Comparison of ENCODE assay signal across 8 cellular contexts in the genomic region with DNA sequence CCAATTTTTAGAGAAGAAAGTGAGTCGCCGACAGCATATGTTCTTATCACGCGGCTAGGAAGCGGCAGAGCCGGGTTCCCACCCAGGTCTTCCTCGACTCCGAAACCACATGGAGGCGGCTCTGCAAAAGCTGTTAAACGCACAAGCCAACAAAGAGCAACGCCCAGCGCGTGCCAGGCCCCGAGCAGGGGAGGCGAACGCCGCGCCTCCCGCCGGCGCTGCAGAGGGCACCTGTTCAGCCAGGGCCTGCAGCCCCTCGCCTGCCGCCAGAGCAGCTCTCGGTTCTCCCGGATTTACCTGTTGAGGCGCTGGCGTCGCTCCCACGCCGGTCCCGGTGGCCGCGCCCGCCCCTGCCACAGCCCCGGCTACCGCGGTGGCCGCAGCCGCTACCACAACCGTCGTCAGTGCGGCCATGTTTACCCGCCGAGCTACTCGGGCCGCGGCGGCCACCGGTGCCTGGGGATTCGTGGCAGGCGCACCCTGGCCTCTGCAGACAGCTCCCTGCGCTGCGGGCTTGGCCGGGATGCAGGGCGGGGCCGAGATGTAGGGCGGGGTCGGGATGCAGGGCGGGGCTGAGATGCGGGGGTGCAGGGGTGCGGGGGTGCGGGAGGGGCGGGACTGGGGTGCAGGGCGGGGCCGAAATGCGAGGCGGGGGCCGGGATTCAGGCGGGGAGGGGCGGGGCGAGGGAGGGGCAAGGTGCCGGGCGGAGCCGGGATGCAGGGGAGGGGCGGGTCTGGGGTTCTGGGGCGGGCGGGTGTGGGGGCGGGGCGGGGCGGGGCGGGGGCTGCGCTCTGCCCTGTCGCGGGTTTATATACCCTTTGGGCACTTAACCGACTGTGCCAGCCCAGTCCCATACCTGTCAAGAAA. TPM values are rescaled to one million over a fixed set of nuclear protein-coding genes. Genes with fewer than 3 reads are reported as not detected.
A peak's percentile ranks its signal among the peaks of the same experiment; 100 is the strongest.
DNase-seq lines count a peak whose midpoint lies in the region; ATAC-seq and TF ChIP-seq lines count a peak whose summit lies in the region.

Gene CCDC112 (minus strand): TSS at position 525 of the 868 bp plus-strand sequence. CDS start 111 bp downstream, at position 414.

- no peak within 1 kb of the TSS for H2BK20ac ChIP-seq in H9 (ENCODE audit: low read depth, low read length, poor library complexity, severe bottlenecking)

- H3K4me2 ChIP-seq in H9 (ENCODE audit: insufficient read depth, insufficient read length, low read length) (peak within 1 kb of the TSS; percentile 99), Loucy (ENCODE audit: low read depth, low read length, poor library complexity, severe bottlenecking) (peak within 1 kb of the TSS; percentile 64), SU-DHL-6 (ENCODE audit: low read depth, low read length, poor library complexity, severe bottlenecking) (peak within 1 kb of the TSS; percentile 92)

- H3K36me3 Mint-ChIP-seq in H9 (ENCODE audit: insufficient read depth in 1 of 3, low read depth in 3 of 3) = peaks cover 3 to 19% (median 18%) of the 10 kb centered on the region in 3 experiments
- H3K36me3 Mint-ChIP-seq in activated naive CD8-positive, alpha-beta T cell treated with anti-CD3 and anti-CD28 coated beads, Interleukin-2, amount 50 U/mL, for 24 hours (ENCODE audit: low read depth) = peaks cover 6% of the 10 kb centered on the region

- H3K79me2 ChIP-seq in H9 (ENCODE audit: insufficient read depth, low read length) (peaks cover 11% of the 10 kb centered on the region; the same call in 1 of the 2 replicates), Loucy (ENCODE audit: insufficient read depth, low read length) (peaks cover 9% of the 10 kb centered on the region; the same call in 1 of the 2 replicates), SU-DHL-6 (ENCODE audit: insufficient read depth, low read length) (no peaks in the 10 kb centered on the region)

- H3K4me1 ChIP-seq in H9 (ENCODE audit: insufficient read depth, low read length) = no peaks in the 10 kb centered on the region; the same call in 1 of the 2 replicates
- peaks cover 7% of the 10 kb centered on the region for H3K4me1 ChIP-seq in Loucy (ENCODE audit: insufficient read depth, low read length, poor library complexity, severe bottlenecking)
- peaks cover 21% of the 10 kb centered on the region for H3K4me1 ChIP-seq in left ventricle myocardium inferior
- H3K4me1 ChIP-seq in prostate gland (replicated peaks) = no peaks in the 10 kb centered on the region

- H4K8ac ChIP-seq in H9 (replicated peaks; ENCODE audit: insufficient read length, low read depth, low read length) = no peak within 1 kb of the TSS

- no peak within 1 kb of the TSS for H2BK12ac ChIP-seq in H9 (ENCODE audit: insufficient read length, low read depth, low read length)

- H3K4ac ChIP-seq in H9 (ENCODE audit: low read depth, low read length) = no peak within 1 kb of the TSS; the same call in 1 of the 2 replicates

- H3K4me3 ChIP-seq in GM06990 (replicated peaks; ENCODE audit: low read depth, low read length) (peak within 1 kb of the TSS; percentile 78), Loucy (ENCODE audit: low read length, poor library complexity, severe bottlenecking) (peak within 1 kb of the TSS; percentile 76), SU-DHL-6 (ENCODE audit: insufficient read depth, low read length, poor library complexity, severe bottlenecking) (peak within 1 kb of the TSS; percentile 60), left ventricle myocardium inferior (peak within 1 kb of the TSS; percentile 95), prostate gland (peak within 1 kb of the TSS; percentile 87)

- peaks cover 2 to 5% of the 10 kb centered on the region in 2 experiments; a peak in 3 of 5 replicates for H3K9me3 Mint-ChIP-seq in H9
- peaks cover 18% of the 10 kb centered on the region for H3K9me3 Mint-ChIP-seq in activated naive CD8-positive, alpha-beta T cell treated with anti-CD3 and anti-CD28 coated beads, Interleukin-2, amount 50 U/mL, for 24 hours

- no peak within 1 kb of the TSS for H2BK5ac ChIP-seq in H9 (ENCODE audit: insufficient read length, low read length)

- H4K91ac ChIP-seq in H9 (ENCODE audit: insufficient read length, low read depth, low read length) = no peak within 1 kb of the TSS

- H3K9me3 ChIP-seq in H9 (ENCODE audit: control insufficient read depth, low read depth, low read length) (no peaks in the 10 kb centered on the region), Loucy (ENCODE audit: insufficient read depth, low read depth, low read length) (no peaks in the 10 kb centered on the region), SU-DHL-6 (ENCODE audit: insufficient read depth, low read length) (no peaks in the 10 kb centered on the region), left ventricle myocardium inferior (replicated peaks) (peaks cover 15% of the 10 kb centered on the region), prostate gland (no peaks in the 10 kb centered on the region)

- no peak within 1 kb of the TSS; the same call in 1 of the 2 replicates for H2BK15ac ChIP-seq in H9 (ENCODE audit: low read depth, low read length)

- H4K20me1 ChIP-seq in H9 (ENCODE audit: control insufficient read depth, insufficient read depth, insufficient read length) (no peaks in the 10 kb centered on the region), Loucy (ENCODE audit: insufficient read depth, low read length, poor library complexity, severe bottlenecking) (no peaks in the 10 kb centered on the region), SU-DHL-6 (ENCODE audit: low read depth, low read length) (no peaks in the 10 kb centered on the region)

- H3K18ac ChIP-seq in H9 (ENCODE audit: insufficient read length, low read depth, low read length) = peak within 1 kb of the TSS; percentile 92

- no peak within 1 kb of the TSS for H3K27ac ChIP-seq in H9 (ENCODE audit: insufficient read length, low read depth, low read length)
- H3K27ac ChIP-seq in SU-DHL-6 (ENCODE audit: low read depth, low read length) = no peak within 1 kb of the TSS
- peak within 1 kb of the TSS; percentile 81 for H3K27ac ChIP-seq in left ventricle myocardium inferior (replicated peaks)
- peak within 1 kb of the TSS; percentile 62 to 76 for H3K27ac ChIP-seq in prostate gland

- H3K23me2 ChIP-seq in H9 (ENCODE audit: insufficient read length, low read depth, low read length, poor library complexity, severe bottlenecking) = peaks cover 10% of the 10 kb centered on the region

- intact Hi-C loops in left ventricle myocardium inferior (cut with micrococcal nuclease) (no loop called here), prostate gland (cut with DNase I) (no loop called here)

- H3K79me1 ChIP-seq in H9 (ENCODE audit: insufficient read depth, low read depth, low read length, poor library complexity, severe bottlenecking) = no peaks in the 10 kb centered on the region

- no peak within 1 kb of the TSS for H3K56ac ChIP-seq in H9 (ENCODE audit: insufficient read length, low read depth, low read length)

- ATAC-seq in activated naive CD8-positive, alpha-beta T cell treated with anti-CD3 and anti-CD28 coated beads, Interleukin-2, amount 50 U/mL, for 24 hours = peak; percentile 85

- H3K9ac ChIP-seq in H9 (ENCODE audit: extremely low read depth, insufficient read length, low read length) (peak within 1 kb of the TSS; percentile 95), Loucy (ENCODE audit: low read depth, low read length, poor library complexity, severe bottlenecking) (peak within 1 kb of the TSS; percentile 78), SU-DHL-6 (ENCODE audit: low read length) (peak within 1 kb of the TSS; percentile 48)

- peak within 1 kb of the TSS; percentile 96 to 100 for H3K4me3 Mint-ChIP-seq in H9
- peak within 1 kb of the TSS; percentile 83 for H3K4me3 Mint-ChIP-seq in activated naive CD8-positive, alpha-beta T cell treated with anti-CD3 and anti-CD28 coated beads, Interleukin-2, amount 50 U/mL, for 24 hours

- H3K14ac ChIP-seq in H9 (ENCODE audit: insufficient read depth, low read length) = peak within 1 kb of the TSS; percentile 98

- H3F3A ChIP-seq in Loucy (ENCODE audit: low read depth) (no peaks in the 10 kb centered on the region), SU-DHL-6 (ENCODE audit: insufficient read depth) (no peaks in the 10 kb centered on the region)

- no peak within 1 kb of the TSS for H3K23ac ChIP-seq in H9 (ENCODE audit: insufficient read length, low read depth, low read length)

- peaks cover 14 to 16% of the 10 kb centered on the region in 2 experiments for H3K4me1 Mint-ChIP-seq in H9
- peaks cover 9% of the 10 kb centered on the region for H3K4me1 Mint-ChIP-seq in activated naive CD8-positive, alpha-beta T cell treated with anti-CD3 and anti-CD28 coated beads, Interleukin-2, amount 50 U/mL, for 24 hours

- peak; percentile 58 for TF ChIP-seq POLR2A in prostate gland (IDR thresholded peaks at IDR 0.05)

- DNase-seq in GM06990 (ENCODE audit: extremely low read depth, insufficient read length) = peak; percentile 77
- peak; percentile 90 for DNase-seq in H9
- peak; percentile 82 for DNase-seq in activated naive CD8-positive, alpha-beta T cell treated with anti-CD3 and anti-CD28 coated beads, Interleukin-2, amount 50 U/mL, for 24 hours
- peak; percentile 86 for DNase-seq in left ventricle myocardium inferior
- DNase-seq in prostate gland (ENCODE audit: low spot score) = peak; percentile 77
- peak; percentile 87 for DNase-seq in ureter (ENCODE audit: low spot score)

- no CpG with 5 or more reads among the region's 85 CpGs for WGBS in H9 (ENCODE audit: extremely low coverage, insufficient read length, low lambda C conversion rate)
- WGBS in prostate gland = under 1% methylated on average over 55 of the region's 85 CpGs

- peak within 1 kb of the TSS; percentile 93 for H2AFZ ChIP-seq in H9 (ENCODE audit: low read length)
- peak within 1 kb of the TSS; percentile 84 for H2AFZ ChIP-seq in Loucy (ENCODE audit: low read length)
- peak within 1 kb of the TSS; percentile 98 for H2AFZ ChIP-seq in SU-DHL-6 (ENCODE audit: low read depth, low read length, severe bottlenecking)

- H2AK5ac ChIP-seq in H9 (ENCODE audit: insufficient read length, low read length) = no peak within 1 kb of the TSS

- no peak within 1 kb of the TSS for H3T11ph ChIP-seq in H9 (ENCODE audit: low read length)

- H3K27me3 ChIP-seq in GM06990 (replicated peaks; ENCODE audit: control insufficient read depth, insufficient read depth, low read length) (no peaks in the 10 kb centered on the region), H9 (ENCODE audit: insufficient read depth, low read length) (no peaks in the 10 kb centered on the region), Loucy (ENCODE audit: insufficient read depth, low read length, poor library complexity, severe bottlenecking) (no peaks in the 10 kb centered on the region), SU-DHL-6 (ENCODE audit: low read length) (no peaks in the 10 kb centered on the region), left ventricle myocardium inferior (ENCODE audit: low read depth) (no peaks in the 10 kb centered on the region), prostate gland (replicated peaks; ENCODE audit: insufficient read depth) (no peaks in the 10 kb centered on the region)

- H4K5ac ChIP-seq in H9 (ENCODE audit: insufficient read length, low read depth, low read length) = peak within 1 kb of the TSS; percentile 75

- H3K9me2 ChIP-seq in Loucy (replicated peaks; ENCODE audit: low read depth, low read length) (no peaks in the 10 kb centered on the region), SU-DHL-6 (replicated peaks; ENCODE audit: insufficient read depth, low read length) (no peaks in the 10 kb centered on the region)

- H3K27me3 Mint-ChIP-seq in H9 (ENCODE audit: low read depth) = peaks cover 3% of the 10 kb centered on the region; the same call in 1 of the 2 replicates
- peaks cover 7% of the 10 kb centered on the region for H3K27me3 Mint-ChIP-seq in activated naive CD8-positive, alpha-beta T cell treated with anti-CD3 and anti-CD28 coated beads, Interleukin-2, amount 50 U/mL, for 24 hours

- peak within 1 kb of the TSS; percentile 12 for H2BK120ac ChIP-seq in H9 (ENCODE audit: low read depth, low read length, poor library complexity, severe bottlenecking)

- H3K36me3 ChIP-seq in GM06990 (ENCODE audit: control insufficient read depth, insufficient read depth, low read length) (no peaks in the 10 kb centered on the region), Loucy (ENCODE audit: insufficient read depth, low read length) (no peaks in the 10 kb centered on the region), SU-DHL-6 (ENCODE audit: low read length) (no peaks in the 10 kb centered on the region), left ventricle myocardium inferior (no peaks in the 10 kb centered on the region), prostate gland (no peaks in the 10 kb centered on the region)

- TF ChIP-seq CTCF in GM06990 (IDR thresholded peaks at IDR 0.05; ENCODE audit: insufficient read depth, low read length, poor library complexity, severe bottlenecking) = no peak
- TF ChIP-seq CTCF in H9 (conservative IDR thresholded peaks at IDR 0.05) = no peak; the same call in 2 of the 3 replicates
- TF ChIP-seq CTCF in Loucy (conservative IDR thresholded peaks at IDR 0.05; ENCODE audit: low read length) = no peak
- no peak for TF ChIP-seq CTCF in SU-DHL-6 (IDR thresholded peaks at IDR 0.05; ENCODE audit: insufficient read depth, low read length, poor library complexity, severe bottlenecking)
- TF ChIP-seq CTCF in left ventricle myocardium inferior (IDR thresholded peaks at IDR 0.05; ENCODE audit: borderline replicate concordance) = no peak
- TF ChIP-seq CTCF in prostate gland (IDR thresholded peaks at IDR 0.05) = peak in 2 of 4 experiments; percentile 7 to 10

- H3K27ac Mint-ChIP-seq in H9 = peak within 1 kb of the TSS; percentile 4 to 98 (median 37); a peak in 4 of 7 replicates
- H3K27ac Mint-ChIP-seq in activated naive CD8-positive, alpha-beta T cell treated with anti-CD3 and anti-CD28 coated beads, Interleukin-2, amount 50 U/mL, for 24 hours = peak within 1 kb of the TSS; percentile 32

RNA-seq across cellular contexts. Expression of gene CCDC112, which starts in this region (rescaled TPM):
- total RNA-seq in H9 (2021) (13.0 and 13.2 TPM in 2 replicates), left ventricle myocardium inferior (5.3 TPM), prostate gland (10 to 100 TPM in 1 of 2 donors, 1 to 10 TPM in 1; 9.4 to 12.9 TPM), ureter (7.4 TPM)

Comparison
In these comparisons a context has a peak if more than half of its experiments do, and no peak if none do; other contexts are left out.
1. H3K27ac ChIP-seq: peak in left ventricle myocardium inferior (single experiment) and prostate gland (2 of 2); none in H9 (single experiment) and SU-DHL-6 (single experiment).
2. Peak in every context shown above with its lines, with median percentiles within 50 percentile points of each other: DNase-seq, H3K4me3 ChIP-seq, H2AFZ ChIP-seq, H3K4me2 ChIP-seq and H3K9ac ChIP-seq.